In genomic region chr16:31489616-31490584, GRCh38 we compare ENCODE assay signal across 2 cellular contexts.
TF ChIP-seq lines count a peak whose summit lies in the region.

No MANE protein-coding gene starts in this region.

TF ChIP-seq in WTC11, 78 proteins besides CTCF, POLR2A, EP300 and RAD21:
- TF ChIP-seq, protein P1, sequence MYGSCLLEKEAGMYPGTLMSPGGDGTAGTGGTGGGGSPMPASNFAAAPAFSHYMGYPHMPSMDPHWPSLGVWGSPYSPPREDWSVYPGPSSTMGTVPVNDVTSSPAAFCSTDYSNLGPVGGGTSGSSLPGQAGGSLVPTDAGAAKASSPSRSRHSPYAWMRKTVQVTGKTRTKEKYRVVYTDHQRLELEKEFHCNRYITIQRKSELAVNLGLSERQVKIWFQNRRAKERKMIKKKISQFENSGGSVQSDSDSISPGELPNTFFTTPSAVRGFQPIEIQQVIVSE (CRISPR knock-in tag; IDR thresholded peaks at IDR 0.05; ENCODE audit: borderline replicate concordance), result no peak
- TF ChIP-seq, protein P2, sequence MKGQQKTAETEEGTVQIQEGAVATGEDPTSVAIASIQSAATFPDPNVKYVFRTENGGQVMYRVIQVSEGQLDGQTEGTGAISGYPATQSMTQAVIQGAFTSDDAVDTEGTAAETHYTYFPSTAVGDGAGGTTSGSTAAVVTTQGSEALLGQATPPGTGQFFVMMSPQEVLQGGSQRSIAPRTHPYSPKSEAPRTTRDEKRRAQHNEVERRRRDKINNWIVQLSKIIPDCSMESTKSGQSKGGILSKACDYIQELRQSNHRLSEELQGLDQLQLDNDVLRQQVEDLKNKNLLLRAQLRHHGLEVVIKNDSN (CRISPR knock-in tag; IDR thresholded peaks at IDR 0.05), result no peak
- TF ChIP-seq, protein P3, sequence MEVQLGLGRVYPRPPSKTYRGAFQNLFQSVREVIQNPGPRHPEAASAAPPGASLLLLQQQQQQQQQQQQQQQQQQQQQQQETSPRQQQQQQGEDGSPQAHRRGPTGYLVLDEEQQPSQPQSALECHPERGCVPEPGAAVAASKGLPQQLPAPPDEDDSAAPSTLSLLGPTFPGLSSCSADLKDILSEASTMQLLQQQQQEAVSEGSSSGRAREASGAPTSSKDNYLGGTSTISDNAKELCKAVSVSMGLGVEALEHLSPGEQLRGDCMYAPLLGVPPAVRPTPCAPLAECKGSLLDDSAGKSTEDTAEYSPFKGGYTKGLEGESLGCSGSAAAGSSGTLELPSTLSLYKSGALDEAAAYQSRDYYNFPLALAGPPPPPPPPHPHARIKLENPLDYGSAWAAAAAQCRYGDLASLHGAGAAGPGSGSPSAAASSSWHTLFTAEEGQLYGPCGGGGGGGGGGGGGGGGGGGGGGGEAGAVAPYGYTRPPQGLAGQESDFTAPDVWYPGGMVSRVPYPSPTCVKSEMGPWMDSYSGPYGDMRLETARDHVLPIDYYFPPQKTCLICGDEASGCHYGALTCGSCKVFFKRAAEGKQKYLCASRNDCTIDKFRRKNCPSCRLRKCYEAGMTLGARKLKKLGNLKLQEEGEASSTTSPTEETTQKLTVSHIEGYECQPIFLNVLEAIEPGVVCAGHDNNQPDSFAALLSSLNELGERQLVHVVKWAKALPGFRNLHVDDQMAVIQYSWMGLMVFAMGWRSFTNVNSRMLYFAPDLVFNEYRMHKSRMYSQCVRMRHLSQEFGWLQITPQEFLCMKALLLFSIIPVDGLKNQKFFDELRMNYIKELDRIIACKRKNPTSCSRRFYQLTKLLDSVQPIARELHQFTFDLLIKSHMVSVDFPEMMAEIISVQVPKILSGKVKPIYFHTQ (CRISPR knock-in tag; IDR thresholded peaks at IDR 0.05), result no peak
- TF ChIP-seq JUN (CRISPR knock-in tag; IDR thresholded peaks at IDR 0.05), result no peak
- TF ChIP-seq, protein P4, sequence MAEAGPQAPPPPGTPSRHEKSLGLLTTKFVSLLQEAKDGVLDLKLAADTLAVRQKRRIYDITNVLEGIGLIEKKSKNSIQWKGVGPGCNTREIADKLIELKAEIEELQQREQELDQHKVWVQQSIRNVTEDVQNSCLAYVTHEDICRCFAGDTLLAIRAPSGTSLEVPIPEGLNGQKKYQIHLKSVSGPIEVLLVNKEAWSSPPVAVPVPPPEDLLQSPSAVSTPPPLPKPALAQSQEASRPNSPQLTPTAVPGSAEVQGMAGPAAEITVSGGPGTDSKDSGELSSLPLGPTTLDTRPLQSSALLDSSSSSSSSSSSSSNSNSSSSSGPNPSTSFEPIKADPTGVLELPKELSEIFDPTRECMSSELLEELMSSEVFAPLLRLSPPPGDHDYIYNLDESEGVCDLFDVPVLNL (CRISPR knock-in tag; IDR thresholded peaks at IDR 0.05; ENCODE audit: borderline replicate concordance, low read depth), result no peak
- no peak for TF ChIP-seq ZNF396 (CRISPR knock-in tag; IDR thresholded peaks at IDR 0.05; ENCODE audit: borderline replicate concordance)
TF ChIP-seq in WTC11: peak in this region for 0.

TF ChIP-seq in HepG2, 621 proteins besides CTCF, POLR2A, EP300 and RAD21:
- TF ChIP-seq, protein P5, sequence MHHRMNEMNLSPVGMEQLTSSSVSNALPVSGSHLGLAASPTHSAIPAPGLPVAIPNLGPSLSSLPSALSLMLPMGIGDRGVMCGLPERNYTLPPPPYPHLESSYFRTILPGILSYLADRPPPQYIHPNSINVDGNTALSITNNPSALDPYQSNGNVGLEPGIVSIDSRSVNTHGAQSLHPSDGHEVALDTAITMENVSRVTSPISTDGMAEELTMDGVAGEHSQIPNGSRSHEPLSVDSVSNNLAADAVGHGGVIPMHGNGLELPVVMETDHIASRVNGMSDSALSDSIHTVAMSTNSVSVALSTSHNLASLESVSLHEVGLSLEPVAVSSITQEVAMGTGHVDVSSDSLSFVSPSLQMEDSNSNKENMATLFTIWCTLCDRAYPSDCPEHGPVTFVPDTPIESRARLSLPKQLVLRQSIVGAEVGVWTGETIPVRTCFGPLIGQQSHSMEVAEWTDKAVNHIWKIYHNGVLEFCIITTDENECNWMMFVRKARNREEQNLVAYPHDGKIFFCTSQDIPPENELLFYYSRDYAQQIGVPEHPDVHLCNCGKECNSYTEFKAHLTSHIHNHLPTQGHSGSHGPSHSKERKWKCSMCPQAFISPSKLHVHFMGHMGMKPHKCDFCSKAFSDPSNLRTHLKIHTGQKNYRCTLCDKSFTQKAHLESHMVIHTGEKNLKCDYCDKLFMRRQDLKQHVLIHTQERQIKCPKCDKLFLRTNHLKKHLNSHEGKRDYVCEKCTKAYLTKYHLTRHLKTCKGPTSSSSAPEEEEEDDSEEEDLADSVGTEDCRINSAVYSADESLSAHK (CRISPR knock-in tag; IDR thresholded peaks at IDR 0.05; ENCODE audit: borderline replicate concordance), result no peak
- TF ChIP-seq GFI1 (CRISPR knock-in tag; IDR thresholded peaks at IDR 0.05; ENCODE audit: borderline replicate concordance) (no peak), MZF1 (CRISPR knock-in tag; IDR thresholded peaks at IDR 0.05; ENCODE audit: borderline replicate concordance) (no peak), PCBP2 (optimal IDR thresholded peaks at IDR 0.05; ENCODE audit: low read depth, low read length, poor library complexity, severe bottlenecking) (no peak), ZBTB1 (CRISPR knock-in tag; IDR thresholded peaks at IDR 0.05; ENCODE audit: borderline replicate concordance) (no peak), ETV5 (CRISPR knock-in tag; IDR thresholded peaks at IDR 0.05; ENCODE audit: borderline replicate concordance) (no peak), ZNF234 (CRISPR knock-in tag; conservative IDR thresholded peaks at IDR 0.05) (no peak), SKIL (CRISPR knock-in tag; IDR thresholded peaks at IDR 0.05; ENCODE audit: borderline replicate concordance) (no peak), RBFOX2 (IDR thresholded peaks at IDR 0.05; ENCODE audit: low read depth, low read length) (0 out of 2 replicates have a peak, but pooled peaks have one; percentile 30), ZNF878 (CRISPR knock-in tag; IDR thresholded peaks at IDR 0.05) (no peak), ZBTB21 (CRISPR knock-in tag; IDR thresholded peaks at IDR 0.05) (no peak), ARNTL (CRISPR knock-in tag; IDR thresholded peaks at IDR 0.05) (no peak), POLR2AphosphoS5 (IDR thresholded peaks at IDR 0.05; ENCODE audit: low read depth, low read length) (peak; percentile 34; the same call in 1 of the 2 replicates), AGO2 (optimal IDR thresholded peaks at IDR 0.05; ENCODE audit: low read depth, low read length) (peak; percentile 61), ZNF784 (CRISPR knock-in tag; IDR thresholded peaks at IDR 0.05; ENCODE audit: borderline replicate concordance) (no peak), IKZF5 (CRISPR knock-in tag; IDR thresholded peaks at IDR 0.05) (no peak), ZFP90 (CRISPR knock-in tag; IDR thresholded peaks at IDR 0.05; ENCODE audit: borderline replicate concordance) (no peak), MED8 (CRISPR knock-in tag; IDR thresholded peaks at IDR 0.05; ENCODE audit: insufficient replicate concordance) (no peak)
- TF ChIP-seq, protein P6, sequence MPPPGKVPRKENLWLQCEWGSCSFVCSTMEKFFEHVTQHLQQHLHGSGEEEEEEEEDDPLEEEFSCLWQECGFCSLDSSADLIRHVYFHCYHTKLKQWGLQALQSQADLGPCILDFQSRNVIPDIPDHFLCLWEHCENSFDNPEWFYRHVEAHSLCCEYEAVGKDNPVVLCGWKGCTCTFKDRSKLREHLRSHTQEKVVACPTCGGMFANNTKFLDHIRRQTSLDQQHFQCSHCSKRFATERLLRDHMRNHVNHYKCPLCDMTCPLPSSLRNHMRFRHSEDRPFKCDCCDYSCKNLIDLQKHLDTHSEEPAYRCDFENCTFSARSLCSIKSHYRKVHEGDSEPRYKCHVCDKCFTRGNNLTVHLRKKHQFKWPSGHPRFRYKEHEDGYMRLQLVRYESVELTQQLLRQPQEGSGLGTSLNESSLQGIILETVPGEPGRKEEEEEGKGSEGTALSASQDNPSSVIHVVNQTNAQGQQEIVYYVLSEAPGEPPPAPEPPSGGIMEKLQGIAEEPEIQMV (CRISPR knock-in tag; IDR thresholded peaks at IDR 0.05; ENCODE audit: low read depth), result no peak
- TF ChIP-seq, protein P7, sequence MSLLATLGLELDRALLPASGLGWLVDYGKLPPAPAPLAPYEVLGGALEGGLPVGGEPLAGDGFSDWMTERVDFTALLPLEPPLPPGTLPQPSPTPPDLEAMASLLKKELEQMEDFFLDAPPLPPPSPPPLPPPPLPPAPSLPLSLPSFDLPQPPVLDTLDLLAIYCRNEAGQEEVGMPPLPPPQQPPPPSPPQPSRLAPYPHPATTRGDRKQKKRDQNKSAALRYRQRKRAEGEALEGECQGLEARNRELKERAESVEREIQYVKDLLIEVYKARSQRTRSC (CRISPR knock-in tag; IDR thresholded peaks at IDR 0.05; ENCODE audit: low read depth), result no peak
- TF ChIP-seq, protein P8, sequence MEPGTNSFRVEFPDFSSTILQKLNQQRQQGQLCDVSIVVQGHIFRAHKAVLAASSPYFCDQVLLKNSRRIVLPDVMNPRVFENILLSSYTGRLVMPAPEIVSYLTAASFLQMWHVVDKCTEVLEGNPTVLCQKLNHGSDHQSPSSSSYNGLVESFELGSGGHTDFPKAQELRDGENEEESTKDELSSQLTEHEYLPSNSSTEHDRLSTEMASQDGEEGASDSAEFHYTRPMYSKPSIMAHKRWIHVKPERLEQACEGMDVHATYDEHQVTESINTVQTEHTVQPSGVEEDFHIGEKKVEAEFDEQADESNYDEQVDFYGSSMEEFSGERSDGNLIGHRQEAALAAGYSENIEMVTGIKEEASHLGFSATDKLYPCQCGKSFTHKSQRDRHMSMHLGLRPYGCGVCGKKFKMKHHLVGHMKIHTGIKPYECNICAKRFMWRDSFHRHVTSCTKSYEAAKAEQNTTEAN (CRISPR knock-in tag; conservative IDR thresholded peaks at IDR 0.05), result no peak
